8 cellular contexts compared by ENCODE assay signal in genomic region chr6:30614843-30615218, GRCh38. TPM values are rescaled to one million over a fixed set of nuclear protein-coding genes. Genes with fewer than 3 reads are reported as not detected.
DNase-seq lines count a peak whose midpoint lies in the region; ATAC-seq and TF ChIP-seq lines count a peak whose summit lies in the region.

No MANE protein-coding gene starts in this region.

- peaks cover 0 to 27% of the 10 kb centered on the region in 2 donors for H3K36me3 ChIP-seq in left lung

- TF ChIP-seq CTCF in AG04450 (IDR thresholded peaks at IDR 0.05; ENCODE audit: low read depth, low read length) (no peak), left lung (IDR thresholded peaks at IDR 0.05) (no peak)

- peak overlapping the region; percentile 87 for H3K27ac ChIP-seq in AG04450 (ENCODE audit: low read depth, low read length)
- peak overlapping the region; percentile 96 to 99 for H3K27ac ChIP-seq in left lung

- CTCF ChIA-PET in AG04450 (lab: Charles Lee), result interaction anchor here (0.7 to 3.3 kb wide), 2 partner anchors 18 to 73 kb away, joined by 5 to 28 read pairs; no protein-coding TSS in a partner anchor

- intact Hi-C loops in left lung (cut with DNase I), result no loop called here

- H3K9me3 ChIP-seq in AG04450 (ENCODE audit: control insufficient read depth, insufficient read depth, low read length) (no peaks in the 10 kb centered on the region), left lung (no peaks in the 10 kb centered on the region)

- ATAC-seq in GM19025 (IDR thresholded peaks at IDR 0.05; ENCODE audit: low read depth, unreplicated experiment), result peak; percentile 25
- ATAC-seq in HG03571 (IDR thresholded peaks at IDR 0.05; ENCODE audit: unreplicated experiment), result peak; percentile 42
- ATAC-seq in left lung, result peak; percentile 68

- H3K4me3 ChIP-seq in AG04450 (ENCODE audit: low read depth, low read length), result peak overlapping the region; percentile 94
- H3K4me3 ChIP-seq in left lung, result peak overlapping the region; percentile 80 to 81

- peaks cover 33 to 49% of the 10 kb centered on the region in 2 donors for H3K4me1 ChIP-seq in left lung

- H3K27me3 ChIP-seq in AG04450 (ENCODE audit: control insufficient read depth, insufficient read depth, low read length) (no peaks in the 10 kb centered on the region), left lung (no peaks in the 10 kb centered on the region)

- DNase-seq in AG04450 (ENCODE audit: low read depth, low spot score), result peak; percentile 96
- DNase-seq in NCI-H774 (lab: John Stamatoyannopoulos, UW), result peak; percentile 93
- DNase-seq in activated CD4-positive, alpha-beta T cell treated with anti-CD3 and anti-CD28 coated beads, Interleukin-2, amount 50 U/mL, for 4 hours, result peak; percentile 79 to 80
- peak; percentile 89 to 97 for DNase-seq in dermis microvascular lymphatic vessel endothelial cell (ENCODE audit: low read depth in 2 of 2)
- DNase-seq in left lung, result peak in 1 of 2 donors; percentile 89
- peak; percentile 69 to 72 for DNase-seq in stimulated activated CD4-positive, alpha-beta T cell treated with anti-CD3 and anti-CD28 coated beads, Interleukin-2, amount 100 ng/mL, for 48 hours

- POLR2A ChIA-PET in AG04450 (lab: Yijun Ruan, JAX), result interaction anchor here (0.6 to 4.7 kb wide), 17 partner anchors 11 to 1790 kb away, joined by 3 to 69 read pairs (median 6); partner anchors contain the start of genes ABCF1, C6orf136, DHX16 and MDC1

RNA-seq across cellular contexts. Expression of gene PPP1R10, which starts 2.2 kb away (rescaled TPM):
- 32.9 and 43.2 TPM in 2 replicates for polyA plus RNA-seq in AG04450 (2011; rRNA removed)
- 130 and 148 TPM in 2 replicates for polyA minus RNA-seq in AG04450 (2011; rRNA and poly(A)+ RNA removed)
- total RNA-seq in dermis microvascular lymphatic vessel endothelial cell (9.1 and 10.1 TPM in 2 replicates), left lung (10 to 100 TPM; 44.9 to 71.1 TPM)

RNA-seq across cellular contexts. Expression of gene MRPS18B, which starts 2.8 kb away (rescaled TPM):
- polyA plus RNA-seq in AG04450 (2011; rRNA removed), result 56.6 and 59.8 TPM in 2 replicates
- 40.5 and 47.8 TPM in 2 replicates for polyA minus RNA-seq in AG04450 (2011; rRNA and poly(A)+ RNA removed)
- total RNA-seq in dermis microvascular lymphatic vessel endothelial cell, result 35.9 and 60.9 TPM in 2 replicates
- 10 to 100 TPM; 36.6 to 54.7 TPM for total RNA-seq in left lung

RNA-seq across cellular contexts. Expression of gene ATAT1, which starts 11.8 kb away (rescaled TPM):
- polyA plus RNA-seq in AG04450 (2011; rRNA removed), result 10.8 and 13.1 TPM in 2 replicates
- polyA minus RNA-seq in AG04450 (2011; rRNA and poly(A)+ RNA removed), result 9.0 and 10.6 TPM in 2 replicates
- total RNA-seq in dermis microvascular lymphatic vessel endothelial cell, result 2.7 and 3.4 TPM in 2 replicates
- total RNA-seq in left lung, result 10 to 100 TPM in 1 of 2 donors, 1 to 10 TPM in 1; 8.6 to 10.6 TPM

RNA-seq across cellular contexts. Expression of gene C6orf136, which starts 32.1 kb away (rescaled TPM):
- 5.1 and 5.5 TPM in 2 replicates for polyA plus RNA-seq in AG04450 (2011; rRNA removed)
- 8.2 and 14.0 TPM in 2 replicates for polyA minus RNA-seq in AG04450 (2011; rRNA and poly(A)+ RNA removed)
- total RNA-seq in dermis microvascular lymphatic vessel endothelial cell (1.7 and 3.2 TPM in 2 replicates), left lung (10 to 100 TPM; 15.2 to 16.4 TPM)

RNA-seq across cellular contexts. Expression of gene ABCF1, which starts 43.6 kb away (rescaled TPM):
- polyA plus RNA-seq in AG04450 (2011; rRNA removed), result 32.3 and 38.7 TPM in 2 replicates
- 75.5 and 88.4 TPM in 2 replicates for polyA minus RNA-seq in AG04450 (2011; rRNA and poly(A)+ RNA removed)
- 29.3 and 43.2 TPM in 2 replicates for total RNA-seq in dermis microvascular lymphatic vessel endothelial cell
- total RNA-seq in left lung, result 10 to 100 TPM; 37.9 to 47.6 TPM
